Comparison of ENCODE assay signal across 9 cellular contexts in the genomic region with DNA sequence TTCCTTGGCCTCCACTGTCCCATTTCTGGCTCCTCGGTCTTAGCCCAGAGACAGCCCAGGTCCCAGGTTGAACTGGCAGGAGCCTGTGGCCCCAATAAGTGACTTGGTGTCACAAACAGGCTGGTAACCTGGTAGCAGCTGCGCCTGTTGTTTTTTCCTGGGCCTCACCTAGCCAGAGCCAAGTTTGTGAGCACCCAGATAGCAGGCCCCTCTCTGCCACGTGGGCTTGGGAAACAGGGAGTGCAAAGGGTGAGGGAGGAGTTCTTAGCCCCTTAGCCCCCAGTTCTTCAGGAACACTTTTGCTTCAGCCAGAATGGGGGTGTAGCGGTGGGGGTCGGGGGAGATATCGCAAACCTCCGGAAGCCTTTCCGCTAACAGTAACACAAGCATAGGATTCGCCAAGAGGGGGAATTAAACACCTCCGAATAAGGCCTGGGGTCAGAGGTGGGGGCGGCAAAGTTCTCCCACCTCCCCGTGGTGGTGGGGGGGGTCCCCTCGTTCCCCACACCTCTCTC. TPM values are rescaled to one million over a fixed set of nuclear protein-coding genes. Genes with fewer than 3 reads are reported as not detected.
A peak's percentile ranks its signal among the peaks of the same experiment; 100 is the strongest.
DNase-seq lines count a peak whose midpoint lies in the region; ATAC-seq and TF ChIP-seq lines count a peak whose summit lies in the region.
"Had no signal": no experiment of that assay in that cellular context is flagged by ENCODE, and none has a peak within 500 bp of the region (broad histone marks: within the 10 kb centered on the region; RNA-seq: fewer than 3 reads in every experiment).

No MANE protein-coding gene starts in this region.

- H3K4me3 Mint-ChIP-seq in HFFc6 (peak overlapping the region; percentile 63), brain (peak overlapping the region in 3 of 5 experiments; percentile 19 to 57 (median 29))
- no peak overlapping the region for H3K4me3 Mint-ChIP-seq in activated T-cell treated with anti-CD3 and anti-CD28 coated beads, Interleukin-2, amount 50 U/mL, for 24 hours

- H3K4me3 ChIP-seq in iPS-20b (ENCODE audit: low read length), result peak overlapping the region; percentile 91
- H3K4me3 ChIP-seq in skin epidermis, result peak overlapping the region; percentile 43 to 74 (median 57)

- H3K27ac Mint-ChIP-seq in HFFc6 (peak overlapping the region; percentile 59), brain (no peak overlapping the region)
- no peak overlapping the region for H3K27ac Mint-ChIP-seq in activated T-cell treated with anti-CD3 and anti-CD28 coated beads, Interleukin-2, amount 50 U/mL, for 24 hours

- ATAC-seq in GM21737 (IDR thresholded peaks at IDR 0.05; ENCODE audit: unreplicated experiment) (no peak), GM19324 (IDR thresholded peaks at IDR 0.05; ENCODE audit: low FRiP score, unreplicated experiment) (no peak)

- no peaks in the 10 kb centered on the region for H3K9me3 ChIP-seq in iPS-20b (ENCODE audit: insufficient read depth, low read depth, low read length)

- peak overlapping the region; percentile 18 for H3K27ac ChIP-seq in iPS-20b (ENCODE audit: low read length)
- peak overlapping the region; percentile 48 to 96 (median 89) for H3K27ac ChIP-seq in skin epidermis
- no peak overlapping the region for H3K27ac ChIP-seq in caudate nucleus (ENCODE audit: low read depth, low read length)

- H3K4me1 Mint-ChIP-seq in HFFc6 (ENCODE audit: low read depth) (peaks cover 55% of the 10 kb centered on the region), brain (peaks cover 35% of the 10 kb centered on the region)
- H3K4me1 Mint-ChIP-seq in activated T-cell treated with anti-CD3 and anti-CD28 coated beads, Interleukin-2, amount 50 U/mL, for 24 hours (ENCODE audit: low read depth), result peaks cover 12% of the 10 kb centered on the region

- TF ChIP-seq CTCF in HFFc6 (IDR thresholded peaks at IDR 0.05) (no peak), brain (conservative IDR thresholded peaks at IDR 0.05) (no peak)

- H3K4me1 ChIP-seq in iPS-20b (ENCODE audit: insufficient read depth, low read length), result peaks cover 38% of the 10 kb centered on the region

- no peak for DNase-seq in HFFc6
- no peak for DNase-seq in activated T-cell treated with anti-CD3 and anti-CD28 coated beads, Interleukin-2, amount 50 U/mL, for 24 hours
- no peak for DNase-seq in caudate nucleus (lab: John Stamatoyannopoulos, UW)
- DNase-seq: activated CD4-positive, CD25-positive, alpha-beta regulatory T cell treated with anti-CD3 and anti-CD28 coated beads, Interleukin-2, amount 50 U/mL, for 72 hours had no signal

- peaks cover 5% of the 10 kb centered on the region; the same call in 1 of the 2 replicates for H3K27me3 ChIP-seq in iPS-20b (ENCODE audit: insufficient read depth, low read length)

- peak overlapping the region; percentile 86 for H3K9ac ChIP-seq in iPS-20b (ENCODE audit: low read depth, low read length)

- H3K36me3 Mint-ChIP-seq in HFFc6 (ENCODE audit: low read depth) (no peaks in the 10 kb centered on the region), brain (no peaks in the 10 kb centered on the region)
- no peaks in the 10 kb centered on the region for H3K36me3 Mint-ChIP-seq in activated T-cell treated with anti-CD3 and anti-CD28 coated beads, Interleukin-2, amount 50 U/mL, for 24 hours (ENCODE audit: low read depth)

- H3K36me3 ChIP-seq in iPS-20b (ENCODE audit: insufficient read depth, low read depth, low read length), result peaks cover 7% of the 10 kb centered on the region; the same call in 1 of the 2 replicates

- peaks cover 3% of the 10 kb centered on the region; the same call in 1 of the 2 replicates for H3K27me3 Mint-ChIP-seq in HFFc6 (ENCODE audit: insufficient read depth)
- peaks cover 43% of the 10 kb centered on the region for H3K27me3 Mint-ChIP-seq in brain
- H3K27me3 Mint-ChIP-seq in activated T-cell treated with anti-CD3 and anti-CD28 coated beads, Interleukin-2, amount 50 U/mL, for 24 hours, result peaks cover 46% of the 10 kb centered on the region

- H3K9me3 Mint-ChIP-seq in HFFc6 (no peaks in the 10 kb centered on the region), brain (peaks cover 0 to 3% (median 0%) of the 10 kb centered on the region in 5 experiments)
- no peaks in the 10 kb centered on the region for H3K9me3 Mint-ChIP-seq in activated T-cell treated with anti-CD3 and anti-CD28 coated beads, Interleukin-2, amount 50 U/mL, for 24 hours

RNA-seq across cellular contexts. Expression of a gene that starts 0.8 kb away (rescaled TPM):
- 1 to 10 TPM; 4.7 to 6.6 (median 5.1) TPM for total RNA-seq in HFFc6 (2021; fragmentation: NEBNext Ultra II Directional; extraction: Animal tissue kit (Norgen Biotek cat#: 25700))
- 0.34 TPM for polyA plus RNA-seq in brain (ENCODE audit: insufficient read depth, low read depth, low replicate concordance)

RNA-seq across cellular contexts. Expression of a gene that starts 31.5 kb away (rescaled TPM):
- total RNA-seq in HFFc6 (2021; fragmentation: NEBNext Ultra II Directional; extraction: Animal tissue kit (Norgen Biotek cat#: 25700)), result not detected
- polyA plus RNA-seq in brain (ENCODE audit: insufficient read depth, low read depth, low replicate concordance), result 0.20 TPM

RNA-seq across cellular contexts. Expression of a gene that starts 53.1 kb away (rescaled TPM):
- total RNA-seq in HFFc6 (2021; fragmentation: NEBNext Ultra II Directional; extraction: Animal tissue kit (Norgen Biotek cat#: 25700)), result under 1 TPM in 4 of 6 experiments, not detected in 2; 0.17 to 0.31 (median 0.24) TPM
- polyA plus RNA-seq in brain (ENCODE audit: insufficient read depth, low read depth, low replicate concordance), result 0.61 TPM
